ENCODE assay signal across 30 cellular contexts in the genomic region with DNA sequence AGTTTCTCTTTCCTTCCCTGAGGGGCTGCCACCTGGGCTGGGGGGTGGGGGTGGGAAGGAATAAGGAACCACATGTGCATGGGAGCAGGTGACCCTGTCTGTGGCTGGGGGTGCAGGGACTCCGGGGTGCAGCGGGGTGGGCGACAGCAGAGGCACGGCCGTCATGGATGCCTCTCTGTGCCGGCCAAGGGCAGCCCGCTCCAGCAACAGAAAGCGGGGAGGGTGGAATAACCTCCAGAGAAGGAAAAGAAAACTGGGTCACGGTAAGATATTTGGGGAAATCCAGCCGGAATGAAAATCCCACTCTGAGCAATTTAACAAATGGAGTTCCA.
"Had no signal": no experiment of that assay in that cellular context is flagged by ENCODE, and none has a peak within 500 bp of the region (broad histone marks: within the 10 kb centered on the region; RNA-seq: fewer than 3 reads in every experiment).

No MANE protein-coding gene starts in this region.

- FAIRE-seq: TTC549 had no signal

- H3K36me3 ChIP-seq: cardiac muscle cell, Peyer's patch had no signal

- DNase-seq: activated CD4-positive, alpha-beta T cell treated with anti-CD3 and anti-CD28 coated beads for 36 hours; activated CD4-positive, alpha-beta T cell treated with anti-CD3 and anti-CD28 coated beads, Interleukin-2, amount 10 ng/mL, durations not matched to agents 7 days and 5 days; activated CD4-positive, alpha-beta T cell treated with anti-CD3 and anti-CD28 coated beads, Interleukin-2, amount 50 U/mL, for 48 hours; activated CD8-positive, alpha-beta T cell treated with anti-CD3 and anti-CD28 coated beads, Interleukin-2, amount 10 ng/mL, durations not matched to agents 7 days and 5 days; activated effector memory CD4-positive, alpha-beta T cell treated with Interleukin-2 at 50 U/mL for 16 hours; activated naive CD4-positive, alpha-beta T cell treated with anti-CD3 and anti-CD28 coated beads, Interleukin-2, amount 10 ng/mL, durations not matched to agents 7 days and 5 days; activated T-cell treated with anti-CD3 and anti-CD28 coated beads, Interleukin-2, amount 50 U/mL, for 48 hours; amygdala; Kasumi-1; MG63; NCI-H1092; NCI-H146; NCI-H187; NCI-H2029 treated with DMSO at 0.1 percent for 48 hours; NCI-H2107; NCI-H2171; NCI-H510A; NCI-H526; NCI-H748 treated with DMSO at 0.1 percent for 48 hours; NK-92 treated with Interleukin-12 subunit alpha and Interleukin-12 subunit beta, amount 100 ng/mL, for 24 hours; PC-3; Peyer's patch; Right ventricle myocardium superior; RPMI8226 had no signal

- H3K9me3 Mint-ChIP-seq: activated CD4-positive, alpha-beta T cell treated with anti-CD3 and anti-CD28 coated beads, Interleukin-2, amount 10 ng/mL, durations not matched to agents 7 days and 5 days; activated naive CD4-positive, alpha-beta T cell treated with anti-CD3 and anti-CD28 coated beads, Interleukin-2, amount 10 ng/mL, durations not matched to agents 7 days and 5 days; T-helper 1 cell treated with Interleukin-12 subunit alpha and Interleukin-12 subunit beta and Interleukin-4 antibody, amounts not matched to agents 30 μg/mL and 1 μg/mL, for 36 hours; T-helper 2 cell treated with Interferon-gamma antibody and Interleukin-4, amounts not matched to agents 5 μg/mL and 100 μg/mL, for 36 hours had no signal

- H3K27ac Mint-ChIP-seq: activated CD4-positive, alpha-beta T cell treated with anti-CD3 and anti-CD28 coated beads for 36 hours; activated CD4-positive, alpha-beta T cell treated with anti-CD3 and anti-CD28 coated beads, Interleukin-2, amount 10 ng/mL, durations not matched to agents 7 days and 5 days; activated CD8-positive, alpha-beta T cell treated with anti-CD3 and anti-CD28 coated beads, Interleukin-2, amount 10 ng/mL, durations not matched to agents 7 days and 5 days; activated naive CD4-positive, alpha-beta T cell treated with anti-CD3 and anti-CD28 coated beads, Interleukin-2, amount 10 ng/mL, durations not matched to agents 7 days and 5 days; activated naive CD8-positive, alpha-beta T cell; T-helper 1 cell treated with Interleukin-12 subunit alpha and Interleukin-12 subunit beta and Interleukin-4 antibody, amounts not matched to agents 30 μg/mL and 1 μg/mL, for 36 hours; T-helper 2 cell treated with Interferon-gamma antibody and Interleukin-4, amounts not matched to agents 5 μg/mL and 100 μg/mL, for 36 hours had no signal

- H3K4me3 Mint-ChIP-seq: activated CD4-positive, alpha-beta T cell treated with anti-CD3 and anti-CD28 coated beads for 36 hours; activated CD4-positive, alpha-beta T cell treated with anti-CD3 and anti-CD28 coated beads, Interleukin-2, amount 10 ng/mL, durations not matched to agents 7 days and 5 days; activated CD8-positive, alpha-beta T cell treated with anti-CD3 and anti-CD28 coated beads, Interleukin-2, amount 10 ng/mL, durations not matched to agents 7 days and 5 days; activated naive CD4-positive, alpha-beta T cell treated with anti-CD3 and anti-CD28 coated beads, Interleukin-2, amount 10 ng/mL, durations not matched to agents 7 days and 5 days; activated naive CD8-positive, alpha-beta T cell; T-helper 1 cell treated with Interleukin-12 subunit alpha and Interleukin-12 subunit beta and Interleukin-4 antibody, amounts not matched to agents 30 μg/mL and 1 μg/mL, for 36 hours; T-helper 2 cell treated with Interferon-gamma antibody and Interleukin-4, amounts not matched to agents 5 μg/mL and 100 μg/mL, for 36 hours had no signal

- ATAC-seq: activated CD4-positive, alpha-beta T cell treated with anti-CD3 and anti-CD28 coated beads for 36 hours; activated CD8-positive, alpha-beta T cell treated with anti-CD3 and anti-CD28 coated beads, Interleukin-2, amount 10 ng/mL, durations not matched to agents 7 days and 5 days; PC-3 had no signal

- H3K27ac ChIP-seq: ascending aorta, cardiac muscle cell, Peyer's patch had no signal

- H3K4me3 ChIP-seq: ascending aorta, cardiac muscle cell, MG63, Peyer's patch had no signal

- H3K27me3 Mint-ChIP-seq: activated CD4-positive, alpha-beta T cell treated with anti-CD3 and anti-CD28 coated beads for 36 hours; activated CD4-positive, alpha-beta T cell treated with anti-CD3 and anti-CD28 coated beads, Interleukin-2, amount 10 ng/mL, durations not matched to agents 7 days and 5 days; activated naive CD4-positive, alpha-beta T cell treated with anti-CD3 and anti-CD28 coated beads, Interleukin-2, amount 10 ng/mL, durations not matched to agents 7 days and 5 days; activated naive CD8-positive, alpha-beta T cell had no signal

- H3K27me3 ChIP-seq: ascending aorta, cardiac muscle cell, MG63, Peyer's patch had no signal

- H3K9me3 ChIP-seq: ascending aorta, MG63, Peyer's patch had no signal
